In genomic region chr12:1691123-1692007, GRCh38 we compare ENCODE assay signal across 8 cellular contexts. TPM values are rescaled to one million over a fixed set of nuclear protein-coding genes. Genes with fewer than 3 reads are reported as not detected.
DNase-seq lines count a peak whose midpoint lies in the region; ATAC-seq and TF ChIP-seq lines count a peak whose summit lies in the region.

No MANE protein-coding gene starts in this region.

- peak; percentile 48 for ATAC-seq in GM18498 (IDR thresholded peaks at IDR 0.05; ENCODE audit: unreplicated experiment)
- peak; percentile 34 for ATAC-seq in HG02870 (IDR thresholded peaks at IDR 0.05; ENCODE audit: unreplicated experiment)
- ATAC-seq in activated naive CD8-positive, alpha-beta T cell treated with anti-CD3 and anti-CD28 coated beads, Interleukin-2, amount 10 ng/mL, durations not matched to agents 7 days and 5 days (ENCODE audit: low read depth), result peak; percentile 38
- peak; percentile 55 to 66 for ATAC-seq in right cardiac atrium
- peak; percentile 62 to 70 for ATAC-seq in gastrocnemius medialis

- POLR2A ChIA-PET in activated naive CD8-positive, alpha-beta T cell treated with anti-CD3 and anti-CD28 coated beads, Interleukin-2, amount 10 ng/mL, durations not matched to agents 7 days and 5 days (lab: Charles Lee), result interaction anchor here (0.7 to 2.4 kb wide), 9 partner anchors 10 to 105 kb away, joined by 3 to 13 read pairs (median 4); no protein-coding TSS in a partner anchor

- intact Hi-C loops in right cardiac atrium (cut with DNase I), result no loop called here
- intact Hi-C loops in gastrocnemius medialis (cut with DNase I; ENCODE audit: low total_unique reads), result loop anchor here (2.0 kb wide), 2 partner anchors 31 to 99 kb away; no protein-coding TSS in a partner anchor

- H3K27me3 ChIP-seq in right cardiac atrium (ENCODE audit: control insufficient read depth, insufficient read depth), result no peaks in the 10 kb centered on the region
- H3K27me3 ChIP-seq in gastrocnemius medialis, result no peaks in the 10 kb centered on the region

- H3K27ac ChIP-seq in right cardiac atrium (ENCODE audit: low read length) (peak overlapping the region; percentile 96), gastrocnemius medialis (peak overlapping the region; percentile 96 to 97 (median 96))

- peak in 1 of 5 experiments; percentile 17 for TF ChIP-seq CTCF in gastrocnemius medialis (IDR thresholded peaks at IDR 0.05 in 4 of 5, conservative IDR thresholded peaks at IDR 0.05 in 1 of 5)

- no peaks in the 10 kb centered on the region for H3K36me3 ChIP-seq in gastrocnemius medialis

- H3K4me1 Mint-ChIP-seq in activated naive CD8-positive, alpha-beta T cell treated with anti-CD3 and anti-CD28 coated beads, Interleukin-2, amount 10 ng/mL, durations not matched to agents 7 days and 5 days, result peaks cover 35% of the 10 kb centered on the region

- peak overlapping the region; percentile 91 for H3K27ac Mint-ChIP-seq in activated naive CD8-positive, alpha-beta T cell treated with anti-CD3 and anti-CD28 coated beads, Interleukin-2, amount 10 ng/mL, durations not matched to agents 7 days and 5 days

- H3K4me3 ChIP-seq in right cardiac atrium (ENCODE audit: low read length) (peak overlapping the region; percentile 88), gastrocnemius medialis (peak overlapping the region; percentile 86 to 98 (median 94))

- H3K4me1 ChIP-seq in right cardiac atrium (ENCODE audit: control insufficient read depth, insufficient read depth, low read length), result peaks cover under 1% of the 10 kb centered on the region
- H3K4me1 ChIP-seq in gastrocnemius medialis, result peaks cover 32 to 41% of the 10 kb centered on the region in 2 donors

- H3K36me3 Mint-ChIP-seq in activated naive CD8-positive, alpha-beta T cell treated with anti-CD3 and anti-CD28 coated beads, Interleukin-2, amount 10 ng/mL, durations not matched to agents 7 days and 5 days, result peaks cover 4% of the 10 kb centered on the region

- DNase-seq in ACHN (peak; percentile 60), NCI-H345 (lab: John Stamatoyannopoulos, UW) (peak; percentile 54), right cardiac atrium (no peak), gastrocnemius medialis (peak in 1 of 2 donors; percentile 36), HPDE6-E6E7 (ENCODE audit: extremely low spot score) (no peak)
- DNase-seq in activated naive CD8-positive, alpha-beta T cell treated with anti-CD3 and anti-CD28 coated beads, Interleukin-2, amount 10 ng/mL, durations not matched to agents 7 days and 5 days, result peak; percentile 70

- no peaks in the 10 kb centered on the region for H3K9me3 Mint-ChIP-seq in activated naive CD8-positive, alpha-beta T cell treated with anti-CD3 and anti-CD28 coated beads, Interleukin-2, amount 10 ng/mL, durations not matched to agents 7 days and 5 days

- H3K9me3 ChIP-seq in right cardiac atrium (ENCODE audit: control insufficient read depth, low read length) (no peaks in the 10 kb centered on the region), gastrocnemius medialis (no peaks in the 10 kb centered on the region)

- under 1% methylated on average over 56 of the region's 56 CpGs for WGBS in right cardiac atrium

- peaks cover 2% of the 10 kb centered on the region for H3K27me3 Mint-ChIP-seq in activated naive CD8-positive, alpha-beta T cell treated with anti-CD3 and anti-CD28 coated beads, Interleukin-2, amount 10 ng/mL, durations not matched to agents 7 days and 5 days

- in situ Hi-C loops in ACHN (cut with HindIII; ENCODE audit: low pct_ligation_motif_present, low pct_unique_long_range_greater_than_20kb, low sequenced_read_pairs) (no loop called here), gastrocnemius medialis (cut with MboI; ENCODE audit: low sequenced_read_pairs in 4 of 4) (no loop called here)

- TF ChIP-seq POLR2A in gastrocnemius medialis (IDR thresholded peaks at IDR 0.05), result no peak

- peak overlapping the region; percentile 96 for H3K4me3 Mint-ChIP-seq in activated naive CD8-positive, alpha-beta T cell treated with anti-CD3 and anti-CD28 coated beads, Interleukin-2, amount 10 ng/mL, durations not matched to agents 7 days and 5 days

RNA-seq across cellular contexts. Expression of gene ADIPOR2, which starts 0.5 kb away (rescaled TPM):
- total RNA-seq in activated naive CD8-positive, alpha-beta T cell treated with anti-CD3 and anti-CD28 coated beads, Interleukin-2, amount 10 ng/mL, durations not matched to agents 7 days and 5 days, result 10 to 100 TPM; 50.2 to 51.3 TPM
- total RNA-seq in right cardiac atrium (10 to 100 TPM; 36.4 to 52.0 (median 42.8) TPM), gastrocnemius medialis (10 to 100 TPM; 18.9 to 47.4 (median 25.1) TPM)
- 28.1 TPM for polyA plus RNA-seq in right cardiac atrium

Comparison
In these comparisons a context has a peak if more than half of its experiments do, and no peak if none do; other contexts are left out.
1. DNase-seq: peak in ACHN (single experiment), NCI-H345 (single experiment) and activated naive CD8-positive, alpha-beta T cell treated with anti-CD3 and anti-CD28 coated beads, Interleukin-2, amount 10 ng/mL, durations not matched to agents 7 days and 5 days (single experiment); none in right cardiac atrium (0 of 3) and HPDE6-E6E7 (single experiment).
2. Peak in every context shown above with its lines, with median percentiles within 50 percentile points of each other: ATAC-seq.